8 cellular contexts compared by ENCODE assay signal in genomic region chr12:6277982-6278438, GRCh38. TPM values are rescaled to one million over a fixed set of nuclear protein-coding genes. Genes with fewer than 3 reads are reported as not detected.
DNase-seq lines count a peak whose midpoint lies in the region; ATAC-seq and TF ChIP-seq lines count a peak whose summit lies in the region.

No MANE protein-coding gene starts in this region.

- H3K36me3 Mint-ChIP-seq in WTC11 = no peaks in the 10 kb centered on the region

- peaks cover 5% of the 10 kb centered on the region for H3K27me3 Mint-ChIP-seq in WTC11 (ENCODE audit: low read depth)

- H3K4me2 ChIP-seq in osteoblast (ENCODE audit: insufficient read depth, low read length) = peak overlapping the region; percentile 79

- peak overlapping the region; percentile 60 for H3K27ac Mint-ChIP-seq in WTC11

- H3K4me3 Mint-ChIP-seq in WTC11 = peak overlapping the region; percentile 76

- H3K4me1 Mint-ChIP-seq in WTC11 = peaks cover 65% of the 10 kb centered on the region

- H3K27ac ChIP-seq in epithelial cell of prostate (peak overlapping the region; percentile 93), osteoblast (ENCODE audit: low read depth, low read length) (peak overlapping the region; percentile 52)

- no peaks in the 10 kb centered on the region for H3K79me2 ChIP-seq in osteoblast (ENCODE audit: insufficient read depth, low read length)

- H3K27me3 ChIP-seq in osteoblast (ENCODE audit: insufficient read depth, low read length) = peaks cover under 1% of the 10 kb centered on the region

- peaks cover 31% of the 10 kb centered on the region for H3K4me1 ChIP-seq in osteoblast (ENCODE audit: insufficient read depth, low read length)

- no peaks in the 10 kb centered on the region for H4K20me1 ChIP-seq in osteoblast (ENCODE audit: insufficient read depth, low read length)

- CTCF ChIA-PET in WTC11 (lab: Charles Lee) = interaction anchor here (0.5 to 13.5 kb wide), 19 partner anchors 10 to 290 kb away, joined by 3 to 431 read pairs (median 11); partner anchors contain the start of genes CD9 and PLEKHG6

- no peaks in the 10 kb centered on the region for H3K9me3 ChIP-seq in osteoblast (ENCODE audit: low read depth, low read length)

- H2AFZ ChIP-seq in osteoblast (ENCODE audit: low read length) = peak overlapping the region; percentile 87

- ATAC-seq in HG02588 (IDR thresholded peaks at IDR 0.05; ENCODE audit: unreplicated experiment) = peak; percentile 36
- no peak for ATAC-seq in WTC11

- no peak for TF ChIP-seq CTCF in WTC11 (IDR thresholded peaks at IDR 0.05)
- TF ChIP-seq CTCF in osteoblast (IDR thresholded peaks at IDR 0.05; ENCODE audit: extremely low read depth, low read depth, low read length) = no peak

- no peak for DNase-seq in WTC11 (ENCODE audit: low spot score)
- DNase-seq in epithelial cell of prostate (ENCODE audit: low read depth, low spot score) = no peak
- DNase-seq in osteoblast (ENCODE audit: insufficient read length, low spot score, missing footprints) = no peak
- DNase-seq in AG08395 (ENCODE audit: low spot score) = no peak
- no peak for DNase-seq in putamen (ENCODE audit: low spot score)
- no peak for DNase-seq in hypothalamus (lab: John Stamatoyannopoulos, UW)

- no peaks in the 10 kb centered on the region for H3K36me3 ChIP-seq in osteoblast (ENCODE audit: insufficient read depth, low read length)

- POLR2A ChIA-PET in WTC11 (lab: Charles Lee) = interaction anchor here (1.0 to 1.1 kb wide), 3 partner anchors 63 to 82 kb away, joined by 3 read pairs; partner anchors contain the start of gene CD9

- H3K4me3 ChIP-seq in GM08714 (ENCODE audit: low read length) (peak overlapping the region; percentile 47; the same call in 1 of the 2 replicates), osteoblast (ENCODE audit: insufficient read depth, low read length) (peak overlapping the region; percentile 71)

- no peaks in the 10 kb centered on the region for H3K9me3 Mint-ChIP-seq in WTC11

TF ChIP-seq in WTC11, 78 proteins besides CTCF, POLR2A, EP300 and RAD21:
- no peak for TF ChIP-seq CBFB (CRISPR knock-in tag; IDR thresholded peaks at IDR 0.05; ENCODE audit: low read depth)
- TF ChIP-seq EMX1 (CRISPR knock-in tag; IDR thresholded peaks at IDR 0.05) = no peak
- TF ChIP-seq ZNF232 (CRISPR knock-in tag; IDR thresholded peaks at IDR 0.05) = no peak
- TF ChIP-seq FOXJ3 (CRISPR knock-in tag; IDR thresholded peaks at IDR 0.05; ENCODE audit: borderline replicate concordance) = no peak
- no peak for TF ChIP-seq E2F4 (CRISPR knock-in tag; IDR thresholded peaks at IDR 0.05; ENCODE audit: borderline replicate concordance, low read depth)
- TF ChIP-seq ZNF512 (CRISPR knock-in tag; IDR thresholded peaks at IDR 0.05; ENCODE audit: borderline replicate concordance) = no peak
- TF ChIP-seq IRF1 (CRISPR knock-in tag; IDR thresholded peaks at IDR 0.05) = no peak
- TF ChIP-seq ZNF138 (CRISPR knock-in tag; conservative IDR thresholded peaks at IDR 0.05) = no peak
- TF ChIP-seq NR2C2 (CRISPR knock-in tag; IDR thresholded peaks at IDR 0.05) = no peak
- no peak for TF ChIP-seq USF2 (CRISPR knock-in tag; IDR thresholded peaks at IDR 0.05)
- no peak for TF ChIP-seq ESRRA (CRISPR knock-in tag; IDR thresholded peaks at IDR 0.05; ENCODE audit: borderline replicate concordance)
- TF ChIP-seq ATF2 (CRISPR knock-in tag; IDR thresholded peaks at IDR 0.05; ENCODE audit: borderline replicate concordance, low read depth) = no peak
- no peak for TF ChIP-seq ZNF263 (CRISPR knock-in tag; IDR thresholded peaks at IDR 0.05; ENCODE audit: low read depth)
- TF ChIP-seq MYBL2 (CRISPR knock-in tag; IDR thresholded peaks at IDR 0.05) = no peak
- TF ChIP-seq FOXK1 (CRISPR knock-in tag; IDR thresholded peaks at IDR 0.05) = no peak
- TF ChIP-seq MLX (CRISPR knock-in tag; IDR thresholded peaks at IDR 0.05) = no peak
- TF ChIP-seq ELF4 (CRISPR knock-in tag; IDR thresholded peaks at IDR 0.05; ENCODE audit: low read depth) = no peak

RNA-seq across cellular contexts. Expression of gene PLEKHG6, which starts 32.5 kb away (rescaled TPM):
- total RNA-seq in WTC11 (2021) (36.8 to 46.4 TPM (median 38.4 TPM) in 3 replicates), osteoblast (not detected in 2 replicates)

Comparison
In these comparisons a context has a peak if more than half of its experiments do, and no peak if none do; other contexts are left out.
1. RNA of gene PLEKHG6, which starts 32.5 kb away (total RNA-seq): 36.8 to 46.4 TPM in WTC11; not detected in osteoblast; every median in the first group is over 10 times any median in the second.